In genomic region chr1:156618853-156619581, GRCh38 we compare ENCODE assay signal across 8 cellular contexts. TPM values are rescaled to one million over a fixed set of nuclear protein-coding genes. Genes with fewer than 3 reads are reported as not detected.
DNase-seq lines count a peak whose midpoint lies in the region; TF ChIP-seq lines count a peak whose summit lies in the region.

Gene HAPLN2, plus strand, starts transcription at chr1:156619415. Its CDS starts 4,076 bp downstream, at chr1:156623491.

- intact Hi-C loops in ascending aorta (cut with DNase I): no loop called here

- H3K36me3 ChIP-seq in ascending aorta: no peaks in the 10 kb centered on the region

- no peak within 1 kb of the TSS for H3K4me3 Mint-ChIP-seq in nephron progenitor cell

- H3K27ac Mint-ChIP-seq in nephron progenitor cell: no peak within 1 kb of the TSS

- TF ChIP-seq CTCF in astrocyte of the cerebellum (IDR thresholded peaks at IDR 0.05; ENCODE audit: low read depth, low read length, missing control alignments) (peak; percentile 52), nephron progenitor cell (IDR thresholded peaks at IDR 0.05) (peak; percentile 37), ascending aorta (IDR thresholded peaks at IDR 0.05) (peak in 1 of 3 experiments; percentile 13)

- in situ Hi-C loops in astrocyte of the cerebellum (cut with HindIII; ENCODE audit: low sequenced_read_pairs): no loop called here

- peaks cover 73% of the 10 kb centered on the region for H3K27me3 Mint-ChIP-seq in nephron progenitor cell (ENCODE audit: low read depth, poor library complexity)

- H3K27me3 ChIP-seq in ascending aorta: peaks cover 8% of the 10 kb centered on the region

- no peak within 1 kb of the TSS for H3K4me3 ChIP-seq in astrocyte of the cerebellum (ENCODE audit: low read depth, low read length)
- no peak within 1 kb of the TSS for H3K4me3 ChIP-seq in ascending aorta

- no peak within 1 kb of the TSS for H3K27ac ChIP-seq in ascending aorta

- H3K4me1 Mint-ChIP-seq in nephron progenitor cell: peaks cover 27% of the 10 kb centered on the region

- DNase-seq in NCI-H2171 treated with DMSO at 0.1 percent for 48 hours (lab: John Stamatoyannopoulos, UW): peak; percentile 43
- DNase-seq in NCI-H2171 (lab: John Stamatoyannopoulos, UW): no peak
- peak; percentile 83 for DNase-seq in NCI-H1694 treated with DMSO at 0.1 percent for 48 hours (lab: John Stamatoyannopoulos, UW)
- DNase-seq in astrocyte of the cerebellum (ENCODE audit: low read depth): no peak
- DNase-seq in nephron progenitor cell: peak; percentile 61
- no peak for DNase-seq in ureter (ENCODE audit: low spot score)
- no peak for DNase-seq in ascending aorta (ENCODE audit: low spot score in 2 of 2)
- no peak for DNase-seq in GM19238 (ENCODE audit: insufficient read length, low spot score)

- H3K9me3 Mint-ChIP-seq in nephron progenitor cell: no peaks in the 10 kb centered on the region

- no peaks in the 10 kb centered on the region for H3K36me3 Mint-ChIP-seq in nephron progenitor cell (ENCODE audit: low read depth)

- no peaks in the 10 kb centered on the region for H3K9me3 ChIP-seq in ascending aorta

- peaks cover 4 to 5% of the 10 kb centered on the region in 2 donors for H3K4me1 ChIP-seq in ascending aorta

RNA-seq across cellular contexts. Expression of gene HAPLN2, which starts in this region (rescaled TPM):
- total RNA-seq in ureter (5.6 TPM), ascending aorta (1.4 TPM)

Comparison
In these comparisons a context has a peak if more than half of its experiments do, and no peak if none do; other contexts are left out.
1. DNase-seq: peak in NCI-H2171 treated with DMSO at 0.1 percent for 48 hours (single experiment), NCI-H1694 treated with DMSO at 0.1 percent for 48 hours (single experiment) and nephron progenitor cell (single experiment); none in NCI-H2171 (single experiment), astrocyte of the cerebellum (single experiment), ureter (single experiment), ascending aorta (0 of 2) and GM19238 (single experiment).